16 cellular contexts compared by ENCODE assay signal in genomic region chr12:117518594-117519270, GRCh38.
DNase-seq lines count a peak whose midpoint lies in the region; ATAC-seq and TF ChIP-seq lines count a peak whose summit lies in the region.
"Had no signal": no experiment of that assay in that cellular context is flagged by ENCODE, and none has a peak within 500 bp of the region (broad histone marks: within the 10 kb centered on the region; RNA-seq: fewer than 3 reads in every experiment).

No MANE protein-coding gene starts in this region.

- H3K36me3 Mint-ChIP-seq in type B pancreatic cell = peaks cover 10% of the 10 kb centered on the region
- H3K36me3 Mint-ChIP-seq in activated CD4-positive, alpha-beta memory T cell treated with anti-CD3 and anti-CD28 coated beads, Interleukin-2, amount 10 ng/mL, durations not matched to agents 7 days and 5 days (ENCODE audit: low read depth) = no peaks in the 10 kb centered on the region

- no peak overlapping the region for H3K27ac Mint-ChIP-seq in type B pancreatic cell
- no peak overlapping the region for H3K27ac Mint-ChIP-seq in activated CD4-positive, alpha-beta memory T cell treated with anti-CD3 and anti-CD28 coated beads, Interleukin-2, amount 10 ng/mL, durations not matched to agents 7 days and 5 days
- H3K27ac Mint-ChIP-seq: activated CD8-positive, alpha-beta T cell treated with anti-CD3 and anti-CD28 coated beads for 36 hours; activated T-helper 1 cell treated with anti-CD3 and anti-CD28 coated beads, Interleukin-12 subunit alpha, Interleukin-12 subunit beta, Interleukin-2, Interleukin-4 antibody, amounts not matched to agents 30 ng/mL and 10 ng/mL and 1 ng/mL, durations not matched to agents 14 hours and 24 hours and 36 hours had no signal

- H3K9me3 Mint-ChIP-seq in type B pancreatic cell = no peaks in the 10 kb centered on the region
- H3K9me3 Mint-ChIP-seq in activated CD4-positive, alpha-beta memory T cell treated with anti-CD3 and anti-CD28 coated beads, Interleukin-2, amount 10 ng/mL, durations not matched to agents 7 days and 5 days = no peaks in the 10 kb centered on the region
- H3K9me3 Mint-ChIP-seq: activated T-helper 1 cell treated with anti-CD3 and anti-CD28 coated beads, Interleukin-12 subunit alpha, Interleukin-12 subunit beta, Interleukin-2, Interleukin-4 antibody, amounts not matched to agents 30 ng/mL and 10 ng/mL and 1 ng/mL, durations not matched to agents 14 hours and 24 hours and 36 hours had no signal

- H3K4me3 ChIP-seq in left ventricle myocardium inferior = no peak overlapping the region
- H3K4me3 ChIP-seq in psoas muscle = no peak overlapping the region
- H3K4me3 ChIP-seq: pancreas had no signal

- TF ChIP-seq CTCF in left ventricle myocardium inferior (IDR thresholded peaks at IDR 0.05; ENCODE audit: borderline replicate concordance) = no peak
- no peak for TF ChIP-seq CTCF in psoas muscle (IDR thresholded peaks at IDR 0.05)
- no peak for TF ChIP-seq CTCF in type B pancreatic cell (conservative IDR thresholded peaks at IDR 0.05)

- CTCF ChIA-PET in activated CD4-positive, alpha-beta memory T cell treated with anti-CD3 and anti-CD28 coated beads, Interleukin-2, amount 10 ng/mL, durations not matched to agents 7 days and 5 days (lab: Charles Lee) = no interaction called here

- H3K4me1 ChIP-seq in left ventricle myocardium inferior (peaks cover 51% of the 10 kb centered on the region), psoas muscle (peaks cover 19% of the 10 kb centered on the region)

- ATAC-seq in psoas muscle (peak in 3 of 4 donors; percentile 55 to 70 (median 55)), GM18870 (IDR thresholded peaks at IDR 0.05; ENCODE audit: unreplicated experiment) (no peak)
- ATAC-seq: activated CD8-positive, alpha-beta T cell treated with anti-CD3 and anti-CD28 coated beads for 36 hours had no signal

- no peak overlapping the region for H3K4me3 Mint-ChIP-seq in type B pancreatic cell
- H3K4me3 Mint-ChIP-seq in activated CD4-positive, alpha-beta memory T cell treated with anti-CD3 and anti-CD28 coated beads, Interleukin-2, amount 10 ng/mL, durations not matched to agents 7 days and 5 days = no peak overlapping the region
- H3K4me3 Mint-ChIP-seq: activated CD8-positive, alpha-beta T cell treated with anti-CD3 and anti-CD28 coated beads for 36 hours; activated T-helper 1 cell treated with anti-CD3 and anti-CD28 coated beads, Interleukin-12 subunit alpha, Interleukin-12 subunit beta, Interleukin-2, Interleukin-4 antibody, amounts not matched to agents 30 ng/mL and 10 ng/mL and 1 ng/mL, durations not matched to agents 14 hours and 24 hours and 36 hours had no signal

- H3K4me1 Mint-ChIP-seq in type B pancreatic cell (ENCODE audit: unreplicated experiment) = no peaks in the 10 kb centered on the region
- no peaks in the 10 kb centered on the region for H3K4me1 Mint-ChIP-seq in activated CD4-positive, alpha-beta memory T cell treated with anti-CD3 and anti-CD28 coated beads, Interleukin-2, amount 10 ng/mL, durations not matched to agents 7 days and 5 days

- DNase-seq in Daoy (ENCODE audit: low read depth) (peak; percentile 27), SW480 (ENCODE audit: low spot score) (peak; percentile 83), left ventricle myocardium inferior (peak; percentile 81), psoas muscle (peak; percentile 37 to 75), type B pancreatic cell (ENCODE audit: extremely low spot score, unreplicated experiment) (no peak)
- no peak for DNase-seq in activated CD4-positive, alpha-beta memory T cell treated with anti-CD3 and anti-CD28 coated beads, Interleukin-2, amount 10 ng/mL, durations not matched to agents 7 days and 5 days
- DNase-seq in stimulated activated CD4-positive, alpha-beta T cell treated with anti-CD3 and anti-CD28 coated beads, Interleukin-4, amount 100 ng/mL, for 24 hours = no peak
- DNase-seq: activated CD8-positive, alpha-beta T cell treated with anti-CD3 and anti-CD28 coated beads for 36 hours; islet precursor cell; Kasumi-1; NCI-H1417 treated with DMSO at 0.1 percent for 48 hours; NCI-H345; stimulated activated CD4-positive, alpha-beta T cell treated with anti-CD3 and anti-CD28 coated beads, Interleukin-12 subunit alpha, Interleukin-12 subunit beta, amount 100 ng/mL, for 4 hours had no signal

- H3K9me3 ChIP-seq in left ventricle myocardium inferior (replicated peaks) = no peaks in the 10 kb centered on the region
- no peaks in the 10 kb centered on the region for H3K9me3 ChIP-seq in psoas muscle
- H3K9me3 ChIP-seq: pancreas had no signal

- POLR2A ChIA-PET in activated CD4-positive, alpha-beta memory T cell treated with anti-CD3 and anti-CD28 coated beads, Interleukin-2, amount 10 ng/mL, durations not matched to agents 7 days and 5 days (lab: Charles Lee) = interaction anchor here (0.5 kb wide), 1 partner anchor 271 kb away, joined by 4 read pairs; no protein-coding TSS in a partner anchor

- H3K27me3 ChIP-seq in left ventricle myocardium inferior (ENCODE audit: low read depth) (no peaks in the 10 kb centered on the region), psoas muscle (ENCODE audit: insufficient read depth in 3 of 3, low read length in 2 of 3) (no peaks in the 10 kb centered on the region)
- H3K27me3 ChIP-seq: pancreas had no signal

- intact Hi-C loops in left ventricle myocardium inferior (cut with micrococcal nuclease) (no loop called here), psoas muscle (cut with DNase I) (no loop called here)

- no peaks in the 10 kb centered on the region for H3K36me3 ChIP-seq in left ventricle myocardium inferior
- no peaks in the 10 kb centered on the region for H3K36me3 ChIP-seq in psoas muscle (ENCODE audit: insufficient read depth in 1 of 2, low read depth in 1 of 2)
- H3K36me3 ChIP-seq: pancreas had no signal

- 54 to 69% (median 63%) methylated on average over 11 of the region's 11 CpGs for WGBS in psoas muscle, 3 donors

- H3K27ac ChIP-seq in left ventricle myocardium inferior (replicated peaks) (peak overlapping the region; percentile 67), psoas muscle (no peak overlapping the region)
- H3K27ac ChIP-seq: pancreas had no signal

- H3K27me3 Mint-ChIP-seq in type B pancreatic cell = peaks cover 63% of the 10 kb centered on the region
- H3K27me3 Mint-ChIP-seq in activated CD4-positive, alpha-beta memory T cell treated with anti-CD3 and anti-CD28 coated beads, Interleukin-2, amount 10 ng/mL, durations not matched to agents 7 days and 5 days = no peaks in the 10 kb centered on the region

Comparison
In these comparisons a context has a peak if more than half of its experiments do, and no peak if none do; other contexts are left out.
1. DNase-seq: peak in Daoy (single experiment), SW480 (single experiment), left ventricle myocardium inferior (single experiment) and psoas muscle (2 of 2); none in type B pancreatic cell (single experiment), activated CD4-positive, alpha-beta memory T cell treated with anti-CD3 and anti-CD28 coated beads, Interleukin-2, amount 10 ng/mL, durations not matched to agents 7 days and 5 days (single experiment) and stimulated activated CD4-positive, alpha-beta T cell treated with anti-CD3 and anti-CD28 coated beads, Interleukin-4, amount 100 ng/mL, for 24 hours (single experiment).